Comparison of ENCODE assay signal across 26 cellular contexts in the genomic region with DNA sequence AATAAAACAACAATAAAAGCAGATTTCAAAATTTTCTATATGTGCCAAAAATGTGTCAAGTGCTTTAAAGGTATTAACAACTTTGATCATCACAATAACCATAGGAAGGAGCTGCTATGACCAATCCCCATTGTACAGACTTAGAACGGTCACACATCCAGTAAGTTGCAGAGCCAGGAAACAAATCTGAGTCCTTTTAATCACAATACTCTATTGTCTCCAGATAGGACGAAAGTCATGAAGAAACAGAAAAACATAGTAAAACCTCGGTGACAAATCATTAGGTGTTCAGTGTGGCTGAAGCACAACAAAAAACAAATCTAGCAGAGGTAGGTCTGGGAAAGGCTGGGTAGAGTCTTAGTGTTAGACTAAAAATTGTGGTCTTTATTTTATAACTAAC.
"Had no signal": no experiment of that assay in that cellular context is flagged by ENCODE, and none has a peak within 500 bp of the region (broad histone marks: within the 10 kb centered on the region; RNA-seq: fewer than 3 reads in every experiment).

No MANE protein-coding gene starts in this region.

- H2AFZ ChIP-seq: neural progenitor cell, parathyroid adenoma had no signal

- H3K9ac ChIP-seq: neural progenitor cell, parathyroid adenoma had no signal

- H3K9me3 ChIP-seq: thoracic aorta, uterus had no signal

- H3K27me3 Mint-ChIP-seq: type B pancreatic cell had no signal

- ATAC-seq: left cardiac atrium; left ventricle myocardium superior; naive thymus-derived CD4-positive, alpha-beta T cell; sciatic nerve; stimulated activated naive CD8-positive, alpha-beta T cell treated with anti-CD3 and anti-CD28 coated beads, Interleukin-15, Interleukin-2, amounts not matched to agents 100 U/mL and 50 U/mL, for 24 hours had no signal

- DNase-seq: activated CD4-positive, alpha-beta T cell treated with anti-CD3 and anti-CD28 coated beads for 1 hour; activated CD4-positive, alpha-beta T cell treated with anti-CD3 and anti-CD28 coated beads, Interleukin-2, amount 50 U/mL, for 1 hour; activated effector memory CD4-positive, alpha-beta T cell treated with Interleukin-2 at 50 U/mL for 16 hours; activated naive CD4-positive, alpha-beta T cell treated with Interleukin-2 at 50 U/mL for 16 hours; activated T-cell treated with anti-CD3 and anti-CD28 coated beads, Interleukin-2, amount 50 U/mL, for 48 hours; anterior cingulate cortex; dermis blood vessel endothelial cell; effector CD4-positive, alpha-beta T cell; left cardiac atrium; left ventricle myocardium superior; naive thymus-derived CD4-positive, alpha-beta T cell; occipital lobe; stimulated activated CD4-positive, alpha-beta T cell treated with anti-CD3 and anti-CD28 coated beads, Interleukin-12 subunit alpha, Interleukin-12 subunit beta, amount 100 ng/mL, for 4 hours; stimulated activated CD4-positive, alpha-beta T cell treated with anti-CD3 and anti-CD28 coated beads, Interleukin-4, amount 100 ng/mL, for 1 hour; stimulated activated naive CD8-positive, alpha-beta T cell treated with anti-CD3 and anti-CD28 coated beads, Interleukin-15, Interleukin-2, amounts not matched to agents 100 U/mL and 50 U/mL, for 24 hours; T-helper 2 cell; uterus had no signal

- H3K4me2 ChIP-seq: neural progenitor cell had no signal

- H3K27ac Mint-ChIP-seq: activated CD8-positive, alpha-beta T cell treated with anti-CD3 and anti-CD28 coated beads for 36 hours; activated naive CD8-positive, alpha-beta T cell; mesothelial cell of epicardium; naive thymus-derived CD4-positive, alpha-beta T cell; neural progenitor cell; type B pancreatic cell had no signal

- H3K4me3 Mint-ChIP-seq: activated CD8-positive, alpha-beta T cell treated with anti-CD3 and anti-CD28 coated beads for 36 hours; activated naive CD8-positive, alpha-beta T cell; mesothelial cell of epicardium; naive thymus-derived CD4-positive, alpha-beta T cell; neural progenitor cell; type B pancreatic cell had no signal

- H3K27me3 ChIP-seq: neural progenitor cell, uterus had no signal

- H3K36me3 Mint-ChIP-seq: mesothelial cell of epicardium, neural progenitor cell, type B pancreatic cell had no signal

- H3K79me2 ChIP-seq: parathyroid adenoma had no signal

- H3K4me1 ChIP-seq: neural progenitor cell, parathyroid adenoma, uterus had no signal

- H3K9me3 Mint-ChIP-seq: activated CD8-positive, alpha-beta T cell treated with anti-CD3 and anti-CD28 coated beads for 36 hours; mesothelial cell of epicardium; neural progenitor cell had no signal

- H3K36me3 ChIP-seq: neural progenitor cell, thoracic aorta, uterus had no signal

- H3K4me3 ChIP-seq: neural progenitor cell, skin epidermis, thoracic aorta, uterus had no signal

- H3K4me1 Mint-ChIP-seq: mesothelial cell of epicardium; naive thymus-derived CD4-positive, alpha-beta T cell had no signal

- H3K27ac ChIP-seq: neural progenitor cell, parathyroid adenoma, skin epidermis, thoracic aorta, uterus had no signal
